Comparison of ENCODE assay signal across 8 cellular contexts in the genomic region with DNA sequence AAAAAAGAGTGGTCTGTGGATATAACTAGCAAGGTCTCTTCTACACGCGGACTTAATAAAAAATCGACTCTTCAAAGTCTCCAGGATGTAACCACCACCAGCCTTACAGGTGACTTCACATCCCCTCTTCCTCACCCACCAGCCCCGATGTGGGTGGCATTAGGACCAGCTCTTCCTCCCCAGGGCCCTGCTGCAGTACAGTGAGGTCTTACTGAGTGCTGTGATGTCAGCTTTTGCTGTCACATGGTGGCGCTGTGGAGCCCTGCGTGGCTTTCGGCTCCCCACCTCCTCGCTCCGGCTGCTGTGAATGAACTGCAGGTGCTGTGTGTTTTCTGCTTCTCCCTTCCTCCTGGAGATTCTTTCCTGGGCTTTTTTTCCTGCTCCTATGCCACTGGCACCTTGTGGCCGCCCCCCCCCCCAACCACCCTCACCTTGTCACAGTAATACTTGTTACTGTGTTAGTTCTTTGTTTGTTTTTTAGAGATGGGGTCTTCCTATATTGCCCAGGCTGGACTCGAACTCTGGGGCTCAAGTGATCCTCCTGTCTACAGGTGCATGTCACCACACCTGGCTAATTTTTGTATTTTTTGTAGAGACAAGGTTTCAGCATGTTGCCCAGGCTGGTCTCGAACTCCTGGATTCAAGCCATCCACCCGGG. TPM values are rescaled to one million over a fixed set of nuclear protein-coding genes. Genes with fewer than 3 reads are reported as not detected.
DNase-seq lines count a peak whose midpoint lies in the region; ATAC-seq and TF ChIP-seq lines count a peak whose summit lies in the region.

No MANE protein-coding gene starts in this region.

- no peak overlapping the region for H3T11ph ChIP-seq in H9 (ENCODE audit: low read length)

- no peaks in the 10 kb centered on the region for H3K36me3 ChIP-seq in left ventricle myocardium inferior

- POLR2A ChIA-PET in CD4-positive, alpha-beta T cell (lab: Charles Lee): no interaction called here

- no peak overlapping the region for H4K5ac ChIP-seq in H9 (ENCODE audit: insufficient read length, low read depth, low read length)

- intact Hi-C loops in CD4-positive, alpha-beta T cell (cut with DNase I, micrococcal nuclease): no loop called here
- intact Hi-C loops in left ventricle myocardium inferior (cut with micrococcal nuclease): no loop called here

- peaks cover 6% of the 10 kb centered on the region for H3K4me1 Mint-ChIP-seq in CD4-positive, alpha-beta T cell (ENCODE audit: low read depth)
- peaks cover 8 to 15% of the 10 kb centered on the region in 2 experiments for H3K4me1 Mint-ChIP-seq in H9

- H3K9ac ChIP-seq in H9 (ENCODE audit: extremely low read depth, insufficient read length, low read length): no peak overlapping the region

- H2BK12ac ChIP-seq in H9 (ENCODE audit: insufficient read length, low read depth, low read length): no peak overlapping the region

- no peak overlapping the region for H3K14ac ChIP-seq in H9 (ENCODE audit: insufficient read depth, low read length)

- no peaks in the 10 kb centered on the region for H3K9me3 Mint-ChIP-seq in CD4-positive, alpha-beta T cell
- H3K9me3 Mint-ChIP-seq in H9: no peaks in the 10 kb centered on the region; a peak in 2 of 5 replicates

- no peak overlapping the region for H3K4ac ChIP-seq in H9 (ENCODE audit: low read depth, low read length)

- CTCF ChIA-PET in CD4-positive, alpha-beta T cell (lab: Charles Lee): interaction anchor here (0.6 to 1.6 kb wide), 17 partner anchors 10 to 801 kb away, joined by 3 to 8 read pairs (median 3); partner anchors contain the start of gene MED27

- H3K9me3 ChIP-seq in CD4-positive, alpha-beta T cell (ENCODE audit: control insufficient read depth, low read length): no peaks in the 10 kb centered on the region
- H3K9me3 ChIP-seq in H9 (ENCODE audit: control insufficient read depth, low read depth, low read length) (no peaks in the 10 kb centered on the region), left ventricle myocardium inferior (replicated peaks) (no peaks in the 10 kb centered on the region)

- no peak overlapping the region for H4K8ac ChIP-seq in H9 (replicated peaks; ENCODE audit: insufficient read length, low read depth, low read length)

- H3K27me3 Mint-ChIP-seq in CD4-positive, alpha-beta T cell: peaks cover 11% of the 10 kb centered on the region
- H3K27me3 Mint-ChIP-seq in H9 (ENCODE audit: low read depth): peaks cover 4% of the 10 kb centered on the region

- H3K4me3 ChIP-seq in left ventricle myocardium inferior (no peak overlapping the region), retinal pigment epithelial cell (ENCODE audit: low read length) (no peak overlapping the region)

- ATAC-seq in CD4-positive, alpha-beta T cell (ENCODE audit: poor library complexity): peak; percentile 100
- no peak for ATAC-seq in HG03520 (IDR thresholded peaks at IDR 0.05; ENCODE audit: unreplicated experiment)

- WGBS in H9 (ENCODE audit: extremely low coverage, insufficient read length, low lambda C conversion rate): no CpG with 5 or more reads among the region's 13 CpGs

- H3K4me3 Mint-ChIP-seq in CD4-positive, alpha-beta T cell: no peak overlapping the region
- peak overlapping the region in 1 of 2 experiments; percentile 65; a peak in 2 of 5 replicates for H3K4me3 Mint-ChIP-seq in H9

- DNase-seq in CD4-positive, alpha-beta T cell: peak; percentile 80 to 90 (median 83)
- DNase-seq in H9 (peak; percentile 94), NCI-H1694 treated with DMSO at 0.1 percent for 48 hours (lab: John Stamatoyannopoulos, UW) (peak; percentile 65), T-helper 1 cell (peak; percentile 63 to 84 (median 78)), left ventricle myocardium inferior (peak; percentile 78), retinal pigment epithelial cell (ENCODE audit: low read depth) (no peak)
- DNase-seq in activated naive CD8-positive, alpha-beta T cell treated with anti-CD3 and anti-CD28 coated beads, Interleukin-2, amount 50 U/mL, for 16 hours (ENCODE audit: low read depth, low spot score): peak; percentile 78

- H3K36me3 Mint-ChIP-seq in CD4-positive, alpha-beta T cell (ENCODE audit: low read depth): no peaks in the 10 kb centered on the region
- no peaks in the 10 kb centered on the region for H3K36me3 Mint-ChIP-seq in H9 (ENCODE audit: insufficient read depth in 1 of 3, low read depth in 3 of 3)

- H2AK5ac ChIP-seq in H9 (ENCODE audit: insufficient read length, low read length): no peak overlapping the region

- H4K91ac ChIP-seq in H9 (ENCODE audit: insufficient read length, low read depth, low read length): no peak overlapping the region

- TF ChIP-seq CTCF in CD4-positive, alpha-beta T cell (IDR thresholded peaks at IDR 0.05): peak; percentile 79
- TF ChIP-seq CTCF in H9 (conservative IDR thresholded peaks at IDR 0.05) (peak; percentile 87), left ventricle myocardium inferior (IDR thresholded peaks at IDR 0.05; ENCODE audit: borderline replicate concordance) (peak; percentile 76), retinal pigment epithelial cell (conservative IDR thresholded peaks at IDR 0.05; ENCODE audit: low read depth, low read length) (peak; percentile 90)

- H3K27me3 ChIP-seq in CD4-positive, alpha-beta T cell (ENCODE audit: control insufficient read depth, insufficient read depth, low read length): no peaks in the 10 kb centered on the region
- no peaks in the 10 kb centered on the region for H3K27me3 ChIP-seq in H9 (ENCODE audit: insufficient read depth, low read length)
- H3K27me3 ChIP-seq in left ventricle myocardium inferior (ENCODE audit: low read depth): peaks cover 38% of the 10 kb centered on the region

- no peak overlapping the region for H2BK120ac ChIP-seq in H9 (ENCODE audit: low read depth, low read length, poor library complexity, severe bottlenecking)

- H3K18ac ChIP-seq in H9 (ENCODE audit: insufficient read length, low read depth, low read length): no peak overlapping the region

- no peaks in the 10 kb centered on the region for H4K20me1 ChIP-seq in H9 (ENCODE audit: control insufficient read depth, insufficient read depth, insufficient read length)

- peak overlapping the region; percentile 1 for H3K27ac Mint-ChIP-seq in CD4-positive, alpha-beta T cell
- peak overlapping the region; percentile 93 to 97 (median 94) for H3K27ac Mint-ChIP-seq in H9

- H3K4me2 ChIP-seq in H9 (ENCODE audit: insufficient read depth, insufficient read length, low read length): no peak overlapping the region

- no peaks in the 10 kb centered on the region for H3K23me2 ChIP-seq in H9 (ENCODE audit: insufficient read length, low read depth, low read length, poor library complexity, severe bottlenecking)

- no peak overlapping the region for H2BK15ac ChIP-seq in H9 (ENCODE audit: low read depth, low read length)

- no peak overlapping the region for H3K56ac ChIP-seq in H9 (ENCODE audit: insufficient read length, low read depth, low read length)

- H2BK5ac ChIP-seq in H9 (ENCODE audit: insufficient read length, low read length): no peak overlapping the region

- H3K27ac ChIP-seq in CD4-positive, alpha-beta T cell (ENCODE audit: low read depth, low read length): no peak overlapping the region
- H3K27ac ChIP-seq in H9 (ENCODE audit: insufficient read length, low read depth, low read length) (no peak overlapping the region), left ventricle myocardium inferior (replicated peaks) (no peak overlapping the region)

- H2AFZ ChIP-seq in H9 (ENCODE audit: low read length): no peak overlapping the region

- H2BK20ac ChIP-seq in H9 (ENCODE audit: low read depth, low read length, poor library complexity, severe bottlenecking): no peak overlapping the region

- no peaks in the 10 kb centered on the region for H3K79me1 ChIP-seq in H9 (ENCODE audit: insufficient read depth, low read depth, low read length, poor library complexity, severe bottlenecking)

- H3K4me1 ChIP-seq in H9 (ENCODE audit: insufficient read depth, low read length): no peaks in the 10 kb centered on the region
- H3K4me1 ChIP-seq in left ventricle myocardium inferior: no peaks in the 10 kb centered on the region

- no peaks in the 10 kb centered on the region for H3K79me2 ChIP-seq in H9 (ENCODE audit: insufficient read depth, low read length)

- H3K23ac ChIP-seq in H9 (ENCODE audit: insufficient read length, low read depth, low read length): no peak overlapping the region

RNA-seq across cellular contexts. Expression of gene RAPGEF1, which starts 15.8 kb away (rescaled TPM):
- total RNA-seq in CD4-positive, alpha-beta T cell: 100 to 1,000 TPM; 130 to 134 TPM
- total RNA-seq in H9 (2021) (53.9 and 55.6 TPM in 2 replicates), left ventricle myocardium inferior (95.9 TPM)
